8 cellular contexts compared by ENCODE assay signal in genomic region chr19:14116525-14116917, GRCh38. TPM values are rescaled to one million over a fixed set of nuclear protein-coding genes. Genes with fewer than 3 reads are reported as not detected.
DNase-seq lines count a peak whose midpoint lies in the region; ATAC-seq and TF ChIP-seq lines count a peak whose summit lies in the region.

No MANE protein-coding gene starts in this region.

- peaks cover 48% of the 10 kb centered on the region for H3K4me1 ChIP-seq in skeletal muscle satellite cell (ENCODE audit: control insufficient read depth, insufficient read depth, low read length)

- peak in 1 of 2 donors; percentile 24 for DNase-seq in foreskin fibroblast
- no peak for DNase-seq in UCSD-AML1 (lab: John Stamatoyannopoulos, UW; ENCODE audit: unreplicated experiment)

- H3K4me3 ChIP-seq in GM12875 (ENCODE audit: low read depth, low read length), result peak overlapping the region; percentile 84
- H3K4me3 ChIP-seq in foreskin fibroblast (ENCODE audit: low read depth in 1 of 2, low read length in 2 of 2), result peak overlapping the region; percentile 74 to 82
- H3K4me3 ChIP-seq in skeletal muscle satellite cell (ENCODE audit: low read length), result peak overlapping the region; percentile 81

- no peaks in the 10 kb centered on the region for H3K36me3 ChIP-seq in skeletal muscle satellite cell (ENCODE audit: insufficient read depth, low read length)

- peak overlapping the region; percentile 99 for H3K4me2 ChIP-seq in skeletal muscle satellite cell (ENCODE audit: low read length)

- TF ChIP-seq CTCF in GM12875 (IDR thresholded peaks at IDR 0.05; ENCODE audit: borderline replicate concordance, insufficient read depth, low read depth, low read length), result no peak
- no peak for TF ChIP-seq CTCF in VCaP (conservative IDR thresholded peaks at IDR 0.05)
- TF ChIP-seq CTCF in foreskin fibroblast (IDR thresholded peaks at IDR 0.05; ENCODE audit: low read depth, low read length), result no peak

- ATAC-seq in HG03135 (IDR thresholded peaks at IDR 0.05; ENCODE audit: unreplicated experiment) (no peak), GM21825 (IDR thresholded peaks at IDR 0.05; ENCODE audit: unreplicated experiment) (no peak), GM18873 (IDR thresholded peaks at IDR 0.05; ENCODE audit: low FRiP score, unreplicated experiment) (no peak)

- no peaks in the 10 kb centered on the region for H3K9me3 ChIP-seq in skeletal muscle satellite cell (replicated peaks; ENCODE audit: low read length)

- peak overlapping the region; percentile 91; the same call in 1 of the 2 replicates for H3K27ac ChIP-seq in VCaP

- H3K9ac ChIP-seq in skeletal muscle satellite cell (ENCODE audit: low read depth, low read length), result peak overlapping the region; percentile 88

- no peaks in the 10 kb centered on the region for H3K27me3 ChIP-seq in skeletal muscle satellite cell (ENCODE audit: control insufficient read depth, insufficient read depth, low read length)

RNA-seq across cellular contexts. Expression of gene PRKACA, which starts 1.0 kb away (rescaled TPM):
- total RNA-seq in skeletal muscle satellite cell (2012; rRNA removed), result 48.4 and 75.8 TPM in 2 replicates

RNA-seq across cellular contexts. Expression of gene ASF1B, which starts 19.9 kb away (rescaled TPM):
- total RNA-seq in skeletal muscle satellite cell (2012; rRNA removed), result 9.1 and 17.3 TPM in 2 replicates

RNA-seq across cellular contexts. Expression of gene SAMD1, which starts 26.0 kb away (rescaled TPM):
- total RNA-seq in skeletal muscle satellite cell (2012; rRNA removed), result 33.9 and 34.2 TPM in 2 replicates

RNA-seq across cellular contexts. Expression of gene C19orf67, which starts 30.9 kb away (rescaled TPM):
- total RNA-seq in skeletal muscle satellite cell (2012; rRNA removed), result 0.51 TPM in 1 of 2 replicates, not detected in the other

RNA-seq across cellular contexts. Expression of gene MISP3, which starts 43.9 kb away (rescaled TPM):
- total RNA-seq in skeletal muscle satellite cell (2012; rRNA removed), result not detected in 2 replicates
